In the genomic region with DNA sequence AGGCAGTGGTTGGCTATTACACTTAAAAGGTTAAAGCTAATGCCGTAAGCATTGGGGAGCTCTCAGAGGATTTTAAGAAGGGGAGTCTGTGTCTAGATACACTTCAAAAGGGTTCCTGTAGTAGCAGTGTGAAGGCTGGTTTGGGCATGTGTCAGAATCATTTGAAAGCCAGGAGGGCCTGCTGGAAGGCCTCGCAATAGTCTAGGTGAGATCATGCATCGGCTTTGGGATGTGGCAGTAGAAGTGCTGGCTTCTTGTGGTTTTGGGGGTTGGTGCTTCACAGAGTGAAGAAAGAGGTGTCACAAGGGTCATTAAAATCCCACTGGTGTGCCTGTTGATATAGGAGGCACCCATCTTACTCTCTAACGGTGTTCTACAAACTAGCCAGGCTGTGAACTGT, we compare ENCODE assay signal across 33 cellular contexts.
"Had no signal": no experiment of that assay in that cellular context is flagged by ENCODE, and none has a peak within 500 bp of the region (broad histone marks: within the 10 kb centered on the region; RNA-seq: fewer than 3 reads in every experiment).

No MANE protein-coding gene starts in this region.

- H3K9me3 Mint-ChIP-seq: activated CD4-positive, alpha-beta memory T cell treated with anti-CD3 and anti-CD28 coated beads for 36 hours; activated naive CD4-positive, alpha-beta T cell treated with anti-CD3 and anti-CD28 coated beads, Interleukin-2, amount 10 ng/mL, durations not matched to agents 7 days and 5 days; activated naive CD8-positive, alpha-beta T cell treated with anti-CD3 and anti-CD28 coated beads, Interleukin-2, amount 50 U/mL, for 24 hours; activated T-cell treated with anti-CD3 and anti-CD28 coated beads, Interleukin-2, amount 50 U/mL, for 4 hours; activated T-helper 1 cell treated with anti-CD3 and anti-CD28 coated beads, Interleukin-12 subunit alpha, Interleukin-12 subunit beta, Interleukin-2, Interleukin-4 antibody, amounts not matched to agents 30 ng/mL and 10 ng/mL and 1 ng/mL, durations not matched to agents 14 hours and 24 hours and 36 hours; IgD-negative memory B cell; T-helper 1 cell treated with Interleukin-12 subunit alpha and Interleukin-12 subunit beta and Interleukin-4 antibody, amounts not matched to agents 30 μg/mL and 1 μg/mL, for 36 hours; T-helper 2 cell treated with Interferon-gamma antibody and Interleukin-4, amounts not matched to agents 5 μg/mL and 100 μg/mL, for 36 hours had no signal

- H3K36me3 ChIP-seq: brain microvascular endothelial cell, MG63 had no signal

- H3K4me1 Mint-ChIP-seq: activated naive CD8-positive, alpha-beta T cell treated with anti-CD3 and anti-CD28 coated beads, Interleukin-2, amount 50 U/mL, for 24 hours had no signal

- H3K27me3 Mint-ChIP-seq: activated B cell treated with CpG ODN at 0.5 μM for 24 hours; activated CD4-positive, alpha-beta memory T cell treated with anti-CD3 and anti-CD28 coated beads for 36 hours; activated naive CD4-positive, alpha-beta T cell treated with anti-CD3 and anti-CD28 coated beads, Interleukin-2, amount 10 ng/mL, durations not matched to agents 7 days and 5 days; activated naive CD8-positive, alpha-beta T cell; activated naive CD8-positive, alpha-beta T cell treated with anti-CD3 and anti-CD28 coated beads, Interleukin-2, amount 50 U/mL, for 24 hours had no signal

- H3K4me3 Mint-ChIP-seq: activated B cell treated with CpG ODN at 0.5 μM for 24 hours; activated CD4-positive, alpha-beta memory T cell treated with anti-CD3 and anti-CD28 coated beads for 36 hours; activated naive CD4-positive, alpha-beta T cell treated with anti-CD3 and anti-CD28 coated beads, Interleukin-2, amount 10 ng/mL, durations not matched to agents 7 days and 5 days; activated naive CD8-positive, alpha-beta T cell; activated naive CD8-positive, alpha-beta T cell treated with anti-CD3 and anti-CD28 coated beads, Interleukin-2, amount 50 U/mL, for 24 hours; activated T-cell treated with anti-CD3 and anti-CD28 coated beads, Interleukin-2, amount 50 U/mL, for 4 hours; activated T-helper 1 cell treated with anti-CD3 and anti-CD28 coated beads, Interleukin-12 subunit alpha, Interleukin-12 subunit beta, Interleukin-2, Interleukin-4 antibody, amounts not matched to agents 30 ng/mL and 10 ng/mL and 1 ng/mL, durations not matched to agents 14 hours and 24 hours and 36 hours; IgD-negative memory B cell; T-helper 1 cell treated with Interleukin-12 subunit alpha and Interleukin-12 subunit beta and Interleukin-4 antibody, amounts not matched to agents 30 μg/mL and 1 μg/mL, for 36 hours; T-helper 2 cell treated with Interferon-gamma antibody and Interleukin-4, amounts not matched to agents 5 μg/mL and 100 μg/mL, for 36 hours had no signal

- H3K27ac Mint-ChIP-seq: activated B cell treated with CpG ODN at 0.5 μM for 24 hours; activated CD4-positive, alpha-beta memory T cell treated with anti-CD3 and anti-CD28 coated beads for 36 hours; activated naive CD4-positive, alpha-beta T cell treated with anti-CD3 and anti-CD28 coated beads, Interleukin-2, amount 10 ng/mL, durations not matched to agents 7 days and 5 days; activated naive CD8-positive, alpha-beta T cell; activated naive CD8-positive, alpha-beta T cell treated with anti-CD3 and anti-CD28 coated beads, Interleukin-2, amount 50 U/mL, for 24 hours; activated T-helper 1 cell treated with anti-CD3 and anti-CD28 coated beads, Interleukin-12 subunit alpha, Interleukin-12 subunit beta, Interleukin-2, Interleukin-4 antibody, amounts not matched to agents 30 ng/mL and 10 ng/mL and 1 ng/mL, durations not matched to agents 14 hours and 24 hours and 36 hours; T-helper 1 cell treated with Interleukin-12 subunit alpha and Interleukin-12 subunit beta and Interleukin-4 antibody, amounts not matched to agents 30 μg/mL and 1 μg/mL, for 36 hours; T-helper 2 cell treated with Interferon-gamma antibody and Interleukin-4, amounts not matched to agents 5 μg/mL and 100 μg/mL, for 36 hours had no signal

- H3K27ac ChIP-seq: brain microvascular endothelial cell, PC-9, VCaP had no signal

- H3K36me3 Mint-ChIP-seq: activated CD4-positive, alpha-beta memory T cell treated with anti-CD3 and anti-CD28 coated beads for 36 hours; activated naive CD4-positive, alpha-beta T cell treated with anti-CD3 and anti-CD28 coated beads, Interleukin-2, amount 10 ng/mL, durations not matched to agents 7 days and 5 days; activated naive CD8-positive, alpha-beta T cell; IgD-negative memory B cell had no signal

- H3K9me3 ChIP-seq: MG63 had no signal

- DNase-seq: activated B cell treated with CpG ODN at 0.5 μM for 24 hours; activated CD4-positive, alpha-beta memory T cell treated with anti-CD3 and anti-CD28 coated beads for 36 hours; activated CD4-positive, alpha-beta T cell treated with anti-CD3 and anti-CD28 coated beads for 4 hours; activated CD4-positive, alpha-beta T cell treated with anti-CD3 and anti-CD28 coated beads, Interleukin-2, amount 50 U/mL, for 1 hour; activated CD4-positive, CD25-positive, alpha-beta regulatory T cell treated with anti-CD3 and anti-CD28 coated beads, Interleukin-2, amount 50 U/mL, for 72 hours; activated CD8-positive, alpha-beta memory T cell treated with anti-CD3 and anti-CD28 coated beads, Interleukin-2, amount 50 U/mL, for 4 hours; activated naive CD4-positive, alpha-beta T cell treated with anti-CD3 and anti-CD28 coated beads, Interleukin-2, amount 10 ng/mL, durations not matched to agents 7 days and 5 days; activated naive CD8-positive, alpha-beta T cell treated with anti-CD3 and anti-CD28 coated beads, Interleukin-2, amount 50 U/mL, for 24 hours; activated T-cell treated with anti-CD3 and anti-CD28 coated beads for 4 hours; activated T-cell treated with anti-CD3 and anti-CD28 coated beads, Interleukin-2, amount 50 U/mL, for 4 hours; anterior cingulate cortex; brain microvascular endothelial cell; central memory CD4-positive, alpha-beta T cell; Kasumi-1; KBM-7; MG63; NCI-H1048; NCI-H1105 treated with DMSO at 0.1 percent for 48 hours; NCI-H1436 treated with DMSO at 0.1 percent for 48 hours; NCI-H1694 treated with DMSO at 0.1 percent for 48 hours; NCI-H2029; NCI-H345; NCI-H510A; NCI-H526; NCI-H748 treated with DMSO at 0.1 percent for 48 hours; PC-9; Right ventricle myocardium superior had no signal

- H3K27me3 ChIP-seq: brain microvascular endothelial cell, MG63 had no signal

- H3K4me3 ChIP-seq: MG63, PC-9 had no signal

- ATAC-seq: activated naive CD8-positive, alpha-beta T cell treated with anti-CD3 and anti-CD28 coated beads, Interleukin-2, amount 50 U/mL, for 24 hours; activated T-cell treated with anti-CD3 and anti-CD28 coated beads, Interleukin-2, amount 50 U/mL, for 4 hours had no signal
